ENCODE assay signal across 8 cellular contexts in the genomic region with DNA sequence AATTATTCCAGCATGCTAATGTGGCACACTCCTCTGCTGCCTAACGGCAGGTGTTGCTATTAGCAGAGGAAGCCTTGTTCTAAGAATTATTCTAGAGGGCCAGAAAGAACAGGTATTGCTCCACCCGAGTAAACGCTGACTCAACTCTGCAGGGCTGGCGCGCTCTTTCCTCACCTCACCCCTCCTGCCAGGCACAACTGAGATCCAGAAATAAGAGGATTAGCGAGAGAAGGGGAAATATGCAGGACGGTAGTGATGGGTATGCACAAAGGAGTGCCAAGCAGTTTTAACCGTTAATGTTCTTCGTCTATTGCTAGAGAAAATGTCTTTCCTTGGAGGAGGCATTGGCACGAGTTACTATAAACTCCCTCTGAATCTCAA. TPM values are rescaled to one million over a fixed set of nuclear protein-coding genes. Genes with fewer than 3 reads are reported as not detected.
DNase-seq lines count a peak whose midpoint lies in the region; ATAC-seq, FAIRE-seq and TF ChIP-seq lines count a peak whose summit lies in the region.

No MANE protein-coding gene starts in this region.

- H3K36me3 ChIP-seq in bronchial epithelial cell (ENCODE audit: control insufficient read depth, insufficient read depth, low read length): no peaks in the 10 kb centered on the region
- H3K36me3 ChIP-seq in mucosa of descending colon (ENCODE audit: low read depth): no peaks in the 10 kb centered on the region

- H3K36me3 Mint-ChIP-seq in activated CD4-positive, alpha-beta T cell treated with anti-CD3 and anti-CD28 coated beads, Interleukin-2, amount 10 ng/mL, durations not matched to agents 24 days and 14 days (ENCODE audit: low read depth): peaks cover 1% of the 10 kb centered on the region

- intact Hi-C loops in activated CD4-positive, alpha-beta T cell treated with anti-CD3 and anti-CD28 coated beads, Interleukin-2, amount 10 ng/mL, durations not matched to agents 24 days and 14 days (cut with micrococcal nuclease): no loop called here
- intact Hi-C loops in mucosa of descending colon (cut with DNase I, micrococcal nuclease): no loop called here

- peak overlapping the region; percentile 84 for H3K4me3 Mint-ChIP-seq in activated CD4-positive, alpha-beta T cell treated with anti-CD3 and anti-CD28 coated beads, Interleukin-2, amount 10 ng/mL, durations not matched to agents 24 days and 14 days

- H3K27me3 Mint-ChIP-seq in activated CD4-positive, alpha-beta T cell treated with anti-CD3 and anti-CD28 coated beads, Interleukin-2, amount 10 ng/mL, durations not matched to agents 24 days and 14 days: peaks cover 49% of the 10 kb centered on the region

- FAIRE-seq in bronchial epithelial cell (lab: Jason Lieb, UNC): peak; percentile 36

- peaks cover 11% of the 10 kb centered on the region for H3K4me1 ChIP-seq in mucosa of descending colon (ENCODE audit: low read depth)

- H3K27ac Mint-ChIP-seq in activated CD4-positive, alpha-beta T cell treated with anti-CD3 and anti-CD28 coated beads, Interleukin-2, amount 10 ng/mL, durations not matched to agents 24 days and 14 days: no peak overlapping the region

- H3K4me1 Mint-ChIP-seq in activated CD4-positive, alpha-beta T cell treated with anti-CD3 and anti-CD28 coated beads, Interleukin-2, amount 10 ng/mL, durations not matched to agents 24 days and 14 days: peaks cover 23% of the 10 kb centered on the region

- ATAC-seq in mucosa of descending colon (peak; percentile 76), HG03108 (IDR thresholded peaks at IDR 0.05; ENCODE audit: unreplicated experiment) (no peak), HG02623 (IDR thresholded peaks at IDR 0.05; ENCODE audit: unreplicated experiment) (no peak)

- no peaks in the 10 kb centered on the region for H3K9me3 ChIP-seq in mucosa of descending colon

- H3K4me3 ChIP-seq in bronchial epithelial cell (ENCODE audit: low read depth, low read length) (peak overlapping the region; percentile 44), mucosa of descending colon (no peak overlapping the region)

- H3K9me3 Mint-ChIP-seq in activated CD4-positive, alpha-beta T cell treated with anti-CD3 and anti-CD28 coated beads, Interleukin-2, amount 10 ng/mL, durations not matched to agents 24 days and 14 days: no peaks in the 10 kb centered on the region

- no peak for DNase-seq in activated CD4-positive, alpha-beta T cell treated with anti-CD3 and anti-CD28 coated beads, Interleukin-2, amount 10 ng/mL, durations not matched to agents 24 days and 14 days
- DNase-seq in activated CD4-positive, alpha-beta T cell treated with anti-CD3 and anti-CD28 coated beads for 4 hours: no peak
- DNase-seq in NCI-H2029 treated with DMSO at 0.1 percent for 48 hours (lab: John Stamatoyannopoulos, UW) (peak; percentile 74), bronchial epithelial cell (ENCODE audit: low read depth) (peak; percentile 76), mucosa of descending colon (peak; percentile 41 to 57 (median 41)), ecto neural progenitor cell (ENCODE audit: low spot score) (no peak)

- H3K27me3 ChIP-seq in bronchial epithelial cell (ENCODE audit: control insufficient read depth, insufficient read depth, low read length): peaks cover 3% of the 10 kb centered on the region

- TF ChIP-seq CTCF in bronchial epithelial cell (IDR thresholded peaks at IDR 0.05; ENCODE audit: insufficient read depth, low read length, severe bottlenecking) (no peak), mucosa of descending colon (IDR thresholded peaks at IDR 0.05) (no peak)

RNA-seq across cellular contexts. Expression of gene SCIN, which starts 0.4 kb away (rescaled TPM):
- total RNA-seq in activated CD4-positive, alpha-beta T cell treated with anti-CD3 and anti-CD28 coated beads, Interleukin-2, amount 10 ng/mL, durations not matched to agents 24 days and 14 days: not detected in 2 replicates
- total RNA-seq in bronchial epithelial cell (0.26 TPM in 2 replicates), mucosa of descending colon (10 to 100 TPM; 25.1 to 86.6 (median 77.1) TPM)

Comparison
In these comparisons a context has a peak if more than half of its experiments do, and no peak if none do; other contexts are left out.
1. DNase-seq: peak in NCI-H2029 treated with DMSO at 0.1 percent for 48 hours (single experiment), bronchial epithelial cell (single experiment) and mucosa of descending colon (3 of 3); none in activated CD4-positive, alpha-beta T cell treated with anti-CD3 and anti-CD28 coated beads, Interleukin-2, amount 10 ng/mL, durations not matched to agents 24 days and 14 days (single experiment), activated CD4-positive, alpha-beta T cell treated with anti-CD3 and anti-CD28 coated beads for 4 hours (0 of 2) and ecto neural progenitor cell (single experiment).
2. RNA of gene SCIN, which starts 0.4 kb away (total RNA-seq): 25.1 to 86.6 TPM in mucosa of descending colon; 0.26 TPM in bronchial epithelial cell and not detected in activated CD4-positive, alpha-beta T cell treated with anti-CD3 and anti-CD28 coated beads, Interleukin-2, amount 10 ng/mL, durations not matched to agents 24 days and 14 days; every median in the first group is over 10 times any median in the second.